In the genomic region with DNA sequence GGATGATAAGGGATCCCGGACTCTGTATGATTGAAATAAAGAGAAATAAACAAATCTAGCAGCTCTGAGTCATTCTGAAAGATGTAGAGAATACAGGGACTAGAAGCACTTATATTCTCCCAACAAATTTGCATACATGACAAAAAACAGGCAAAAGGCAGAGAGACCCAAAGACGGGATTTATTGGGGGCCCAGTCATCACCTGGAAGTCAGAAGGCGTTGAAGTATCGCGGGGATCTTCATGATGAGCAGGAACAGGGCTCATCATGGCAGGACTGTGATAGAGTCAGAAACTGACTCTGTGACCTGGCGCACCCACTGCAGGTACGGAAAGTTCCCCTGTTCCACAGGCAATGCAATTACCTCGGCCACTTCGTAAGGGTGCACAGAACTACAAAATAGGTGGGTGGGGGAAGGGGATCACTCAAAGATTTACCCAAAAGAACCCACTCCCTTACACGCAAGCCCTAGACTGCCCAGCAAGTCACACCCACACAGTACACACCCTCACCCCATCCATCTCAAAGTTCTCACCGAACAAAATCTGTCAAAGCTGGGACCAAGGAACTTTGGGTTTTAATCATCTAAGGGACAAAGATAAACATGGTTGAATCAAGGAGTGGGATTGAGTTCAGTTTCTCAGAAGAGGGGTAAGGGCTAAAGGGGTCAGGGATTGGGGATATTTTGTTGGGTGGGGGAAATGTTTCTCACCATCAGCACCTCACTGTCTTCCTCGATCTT, we compare ENCODE assay signal across 9 cellular contexts. TPM values are rescaled to one million over a fixed set of nuclear protein-coding genes. Genes with fewer than 3 reads are reported as not detected.
A peak's percentile ranks its signal among the peaks of the same experiment; 100 is the strongest.
DNase-seq lines count a peak whose midpoint lies in the region; ATAC-seq, FAIRE-seq and TF ChIP-seq lines count a peak whose summit lies in the region.
"Had no signal": no experiment of that assay in that cellular context is flagged by ENCODE, and none has a peak within 500 bp of the region (broad histone marks: within the 10 kb centered on the region; RNA-seq: fewer than 3 reads in every experiment).

No MANE protein-coding gene starts in this region.

- H3K36me3 ChIP-seq in GM06990 (ENCODE audit: control insufficient read depth, insufficient read depth, low read length) = peaks cover 12% of the 10 kb centered on the region
- peaks cover 42% of the 10 kb centered on the region for H3K36me3 ChIP-seq in OCI-LY7 (ENCODE audit: insufficient read depth, low read length)
- peaks cover 7 to 45% (median 29%) of the 10 kb centered on the region in 4 experiments; a peak in 7 of 8 replicates for H3K36me3 ChIP-seq in H1 (ENCODE audit: control insufficient read depth in 2 of 4, insufficient read depth in 4 of 4, low read length in 3 of 4)
- peaks cover 0 to 13% (median 7%) of the 10 kb centered on the region in 3 donors for H3K36me3 ChIP-seq in pancreas

- BruUV-seq in OCI-LY7 (replicated peaks; lab: Mats Ljungman, UMichigan) = TSS peak; percentile 91

- H2BK120ac ChIP-seq in H1 (replicated peaks; ENCODE audit: low read depth, low read length) = no peak overlapping the region

- no peaks in the 10 kb centered on the region for H3K9me2 ChIP-seq in OCI-LY7 (ENCODE audit: insufficient read depth, low read length)

- H3K18ac ChIP-seq in H1 (ENCODE audit: extremely low read depth, low read length) = no peak overlapping the region

- H2BK20ac ChIP-seq in H1 (ENCODE audit: low read length) = no peak overlapping the region

- ATAC-seq in pancreas (no peak), HG02852 (IDR thresholded peaks at IDR 0.05; ENCODE audit: unreplicated experiment) (no peak)

- H3K79me2 ChIP-seq in OCI-LY7 (ENCODE audit: insufficient read depth, low read depth, low read length) (peaks cover 22% of the 10 kb centered on the region; the same call in 1 of the 2 replicates), H1 (ENCODE audit: control insufficient read depth in 1 of 2, insufficient read depth in 2 of 2, low read length in 2 of 2) (peaks cover 16 to 43% of the 10 kb centered on the region in 2 experiments)

- intact Hi-C loops in OCI-LY7 (cut with micrococcal nuclease; ENCODE audit: unreplicated experiment) = loop anchor here (10.0 kb wide), 1 partner anchor 212 kb away; a partner anchor contains a TSS
- intact Hi-C loops in pancreas (cut with DNase I) = no loop called here

- no peak overlapping the region for H2BK5ac ChIP-seq in H1 (ENCODE audit: low read depth, low read length)

- no peak overlapping the region for H3K4ac ChIP-seq in H1 (replicated peaks; ENCODE audit: insufficient read length, low read depth, low read length)

- TF ChIP-seq EP300 in H1 (IDR thresholded peaks at IDR 0.05; ENCODE audit: borderline replicate concordance in 1 of 2, low read depth in 2 of 2, low read length in 2 of 2) = no peak

- H3K9ac ChIP-seq in H1 (replicated peaks in 1 of 4; ENCODE audit: extremely low read depth in 1 of 4, low read depth in 3 of 4, low read length in 3 of 4) = peak overlapping the region; percentile 51 to 89 (median 86); a peak in 6 of 7 replicates

- H3K4me3 ChIP-seq in GM06990 (replicated peaks; ENCODE audit: low read depth, low read length) = peak overlapping the region; percentile 81
- H3K4me3 ChIP-seq in OCI-LY7 (ENCODE audit: low read depth, low read length, poor library complexity, severe bottlenecking) = peak overlapping the region; percentile 77
- peak overlapping the region; percentile 75 to 99 (median 93) for H3K4me3 ChIP-seq in H1 (ENCODE audit: extremely low read depth in 1 of 4, insufficient read depth in 2 of 4, low read depth in 3 of 4, low read length in 4 of 4)
- H3K4me3 ChIP-seq in pancreas = peak overlapping the region; percentile 44 to 71 (median 54)

- H3K14ac ChIP-seq in H1 (ENCODE audit: insufficient read length) = no peak overlapping the region

- peaks cover 6% of the 10 kb centered on the region; the same call in 1 of the 2 replicates for H4K20me1 ChIP-seq in OCI-LY7 (ENCODE audit: insufficient read depth, low read length)
- H4K20me1 ChIP-seq in H1 (replicated peaks in 1 of 2; ENCODE audit: control insufficient read depth in 1 of 2, insufficient read depth in 2 of 2, low read length in 2 of 2) = peaks cover 4 to 17% of the 10 kb centered on the region in 2 experiments

- H3K23me2 ChIP-seq in H1 (ENCODE audit: low read depth, low read length) = peaks cover 22% of the 10 kb centered on the region

- WGBS in H1 (ENCODE audit: extremely low coverage in 1 of 2, insufficient coverage in 1 of 2, insufficient read length in 1 of 2, insufficient replicate concordance in 2 of 2, low coverage in 1 of 2, low lambda C conversion rate in 2 of 2, missing lambda C conversion rate in 1 of 2), 2 experiments = 72% methylated on average over 12 of the region's 12 CpGs; no CpG with 5 or more reads in 1 of the 2 experiments
- 38 to 57% methylated on average over 12 of the region's 12 CpGs for WGBS in pancreas, 2 donors

- peaks cover 10% of the 10 kb centered on the region; the same call in 1 of the 2 replicates for H3K79me1 ChIP-seq in H1 (ENCODE audit: low read depth, low read length)

- H4K8ac ChIP-seq in H1 (ENCODE audit: extremely low read depth, insufficient read depth, low read length) = 0 out of 2 replicates have a peak overlapping the region, but pooled peaks have one; percentile 45

- no peak overlapping the region for H3K23ac ChIP-seq in H1 (ENCODE audit: insufficient read length)

- POLR2A ChIA-PET in OCI-LY7 (lab: Charles Lee) (interaction anchor here (0.6 to 1.1 kb wide), 2 partner anchors 42 to 84 kb away, joined by 3 read pairs; no protein-coding TSS in a partner anchor), H1 (lab: Charles Lee; ENCODE audit: partially characterized antibody) (interaction anchor here (1.5 to 4.4 kb wide), 8 partner anchors 9 to 140 kb away, joined by 3 to 82 read pairs (median 8); a partner anchor contains a TSS)

- no peak overlapping the region for H4K5ac ChIP-seq in H1 (ENCODE audit: insufficient read length, low read depth, low read length)

- H3K4me2 ChIP-seq in OCI-LY7 (ENCODE audit: low read length) (peak overlapping the region; percentile 98), H1 (ENCODE audit: insufficient read depth in 1 of 2, low read depth in 2 of 2, low read length in 2 of 2) (peak overlapping the region; percentile 89 to 93)

- H2AFZ ChIP-seq in OCI-LY7 (ENCODE audit: low read length) = no peak overlapping the region
- no peak overlapping the region for H2AFZ ChIP-seq in H1 (ENCODE audit: low read length)

- H3K9me3 ChIP-seq in OCI-LY7 (ENCODE audit: low read length) (no peaks in the 10 kb centered on the region), H1 (ENCODE audit: insufficient read depth in 2 of 2, low read depth in 1 of 2, low read length in 1 of 2) (no peaks in the 10 kb centered on the region), pancreas (no peaks in the 10 kb centered on the region)

- no peak overlapping the region for H4K91ac ChIP-seq in H1 (replicated peaks; ENCODE audit: insufficient read length, low read length)

- H3K27ac ChIP-seq in OCI-LY7 (ENCODE audit: low read depth, low read length, poor library complexity, severe bottlenecking) (peak overlapping the region; percentile 52), H1 (ENCODE audit: low read depth, low read length) (peak overlapping the region; percentile 79), pancreas (peak overlapping the region in 1 of 4 donors; percentile 95)

- H3K27me3 ChIP-seq in GM06990 (replicated peaks; ENCODE audit: control insufficient read depth, insufficient read depth, low read length) = no peaks in the 10 kb centered on the region
- no peaks in the 10 kb centered on the region for H3K27me3 ChIP-seq in H1 (replicated peaks in 1 of 4; ENCODE audit: control insufficient read depth in 3 of 4, extremely low read depth in 1 of 4, insufficient read depth in 3 of 4, low read length in 3 of 4)
- no peaks in the 10 kb centered on the region for H3K27me3 ChIP-seq in pancreas

- H3K56ac ChIP-seq in H1 (replicated peaks; ENCODE audit: insufficient read length, low read depth, low read length) = no peak overlapping the region

- no peak overlapping the region for H2BK15ac ChIP-seq in H1 (ENCODE audit: low read length)

- no peak for TF ChIP-seq RAD21 in H1 (IDR thresholded peaks at IDR 0.05 in 1 of 2, conservative IDR thresholded peaks at IDR 0.05 in 1 of 2; ENCODE audit: low read depth in 2 of 2, low read length in 2 of 2)

- CTCF ChIA-PET in OCI-LY7 (lab: Charles Lee; ENCODE audit: unreplicated experiment) = no interaction called here
- CTCF ChIA-PET in H1 (lab: Charles Lee; ENCODE audit: partially characterized antibody) = interaction anchor here (1.1 to 5.7 kb wide), 5 partner anchors 8 to 119 kb away, joined by 3 to 37 read pairs (median 4); no protein-coding TSS in a partner anchor

- TF ChIP-seq POLR2A in H1 (IDR thresholded peaks at IDR 0.05; ENCODE audit: control extremely low read depth in 1 of 2, low read depth in 2 of 2, low read length in 2 of 2) = no peak

- TF ChIP-seq CTCF in GM06990 (IDR thresholded peaks at IDR 0.05; ENCODE audit: insufficient read depth, low read length, poor library complexity, severe bottlenecking) = no peak
- TF ChIP-seq CTCF in OCI-LY7 (conservative IDR thresholded peaks at IDR 0.05; ENCODE audit: low read length) = no peak
- no peak for TF ChIP-seq CTCF in H1 (IDR thresholded peaks at IDR 0.05; ENCODE audit: control extremely low read depth in 1 of 3, insufficient read depth in 1 of 3, low read depth in 1 of 3, low read length in 3 of 3)
- TF ChIP-seq CTCF in pancreas (IDR thresholded peaks at IDR 0.05) = no peak

- H2BK12ac ChIP-seq in H1 (ENCODE audit: low read depth, low read length) = no peak overlapping the region

- no peak overlapping the region for H2AK5ac ChIP-seq in H1 (ENCODE audit: low read depth, low read length)

- no peak for FAIRE-seq in H1 (lab: Jason Lieb, UNC)
- no peak for FAIRE-seq in pancreas (lab: Jason Lieb, UNC)
- no peak for FAIRE-seq in HTR-8/SVneo (lab: Jason Lieb, UNC)

- DNase-seq in GM06990 (ENCODE audit: extremely low read depth, insufficient read length) (peak; percentile 72), OCI-LY7 (ENCODE audit: low spot score) (no peak), H1 (ENCODE audit: low read depth in 1 of 2, low spot score in 2 of 2) (no peak), pancreas (no peak), 8988T (no peak), NCI-H82 (lab: John Stamatoyannopoulos, UW) (no peak), HTR-8/SVneo (ENCODE audit: insufficient read length, low spot score) (no peak)
- DNase-seq: NCI-H345 had no signal

- H3K4me1 ChIP-seq in OCI-LY7 (ENCODE audit: insufficient read depth, low read length, poor library complexity, severe bottlenecking) (peaks cover 66% of the 10 kb centered on the region), H1 (replicated peaks in 1 of 4; ENCODE audit: control insufficient read depth in 3 of 4, insufficient read depth in 4 of 4, low read length in 3 of 4) (peaks cover 8 to 34% (median 15%) of the 10 kb centered on the region in 4 experiments), pancreas (peaks cover 0 to 27% (median 4%) of the 10 kb centered on the region in 3 donors)

RNA-seq across cellular contexts. Expression of a gene that starts 1.4 kb away (rescaled TPM):
- total RNA-seq in OCI-LY7 (2014; rRNA removed; shearing (Covaris generic)) = 147 and 164 TPM in 2 replicates
- total RNA-seq in OCI-LY7 (2022) (165 and 175 TPM in 2 replicates), pancreas (10 to 100 TPM; 65.0 to 99.6 (median 78.1) TPM)
- 297 and 315 TPM in 2 replicates for total RNA-seq in H1 (2021; fragmentation: NEBNext Ultra II Directional; extraction: Animal tissue kit (Norgen Biotek cat#: 25700))
- polyA plus RNA-seq in H1 (2011; rRNA removed) (460 and 671 TPM in 2 replicates), pancreas (100 to 1,000 TPM in 1 of 2 donors, 10 to 100 TPM in 1; 96.7 to 204 TPM)
- polyA plus RNA-seq in H1 (2011; cell fraction: cytosol; rRNA removed) = 337 TPM
- polyA plus RNA-seq in H1 (2011; cell fraction: nucleus; rRNA removed) = 468 TPM
- 398 to 459 TPM (median 420 TPM) in 4 replicates for polyA plus RNA-seq in H1 (2012, experiment 1 of 2)
- 679 TPM for polyA plus RNA-seq in H1 (2012, experiment 2 of 2)
- 486 TPM for polyA plus RNA-seq in H1 (2013, experiment 1 of 2)
- polyA plus RNA-seq in H1 (2013, experiment 2 of 2) = 464 TPM
- 124 and 127 TPM in 2 replicates for polyA minus RNA-seq in H1 (2011; rRNA and poly(A)+ RNA removed)
- polyA minus RNA-seq in H1 (2011; cell fraction: cytosol; rRNA and poly(A)+ RNA removed) = 103 TPM
- polyA minus RNA-seq in H1 (2011; cell fraction: nucleus; rRNA and poly(A)+ RNA removed) = 92.0 TPM

RNA-seq across cellular contexts. Expression of a gene that starts 3.3 kb away (rescaled TPM):
- total RNA-seq in OCI-LY7 (2014; rRNA removed; shearing (Covaris generic)) = 5.4 and 5.6 TPM in 2 replicates
- 30.7 and 32.3 TPM in 2 replicates for total RNA-seq in OCI-LY7 (2022)
- 101 and 109 TPM in 2 replicates for total RNA-seq in H1 (2021; fragmentation: NEBNext Ultra II Directional; extraction: Animal tissue kit (Norgen Biotek cat#: 25700))
- 31.0 and 66.9 TPM in 2 replicates for polyA plus RNA-seq in H1 (2011; rRNA removed)
- polyA plus RNA-seq in H1 (2011; cell fraction: cytosol; rRNA removed) = 35.6 TPM
- 445 TPM for polyA plus RNA-seq in H1 (2011; cell fraction: nucleus; rRNA removed)
- polyA plus RNA-seq in H1 (2012, experiment 1 of 2) = 130 to 242 TPM (median 155 TPM) in 4 replicates
- 34.0 TPM for polyA plus RNA-seq in H1 (2012, experiment 2 of 2)
- 54.0 TPM for polyA plus RNA-seq in H1 (2013, experiment 1 of 2)
- 61.4 TPM for polyA plus RNA-seq in H1 (2013, experiment 2 of 2)
- polyA minus RNA-seq in H1 (2011; rRNA and poly(A)+ RNA removed) = 34.2 and 41.9 TPM in 2 replicates
- polyA minus RNA-seq in H1 (2011; cell fraction: cytosol; rRNA and poly(A)+ RNA removed) = 25.0 TPM
- polyA minus RNA-seq in H1 (2011; cell fraction: nucleus; rRNA and poly(A)+ RNA removed) = 79.5 TPM
- total RNA-seq in pancreas = 10 to 100 TPM in 1 of 6 donors, 1 to 10 TPM in 5; 4.6 to 11.0 (median 5.6) TPM
- 10 to 100 TPM in 1 of 2 donors, 1 to 10 TPM in 1; 8.3 to 16.4 TPM for polyA plus RNA-seq in pancreas

RNA-seq across cellular contexts. Expression of a gene that starts 5.7 kb away (rescaled TPM):
- 19.9 and 21.4 TPM in 2 replicates for total RNA-seq in OCI-LY7 (2014; rRNA removed; shearing (Covaris generic))
- total RNA-seq in OCI-LY7 (2022) (30.2 and 35.0 TPM in 2 replicates), pancreas (10 to 100 TPM; 28.5 to 68.0 (median 47.2) TPM)
- 45.4 and 47.3 TPM in 2 replicates for total RNA-seq in H1 (2021; fragmentation: NEBNext Ultra II Directional; extraction: Animal tissue kit (Norgen Biotek cat#: 25700))
- polyA plus RNA-seq in H1 (2011; rRNA removed) (78.6 and 109 TPM in 2 replicates), pancreas (100 to 1,000 TPM; 143 to 192 TPM)
- 65.5 TPM for polyA plus RNA-seq in H1 (2011; cell fraction: cytosol; rRNA removed)
- polyA plus RNA-seq in H1 (2011; cell fraction: nucleus; rRNA removed) = 507 TPM
- 56.3 to 75.9 TPM (median 63.4 TPM) in 4 replicates for polyA plus RNA-seq in H1 (2012, experiment 1 of 2)
- polyA plus RNA-seq in H1 (2012, experiment 2 of 2) = 55.0 TPM
- polyA plus RNA-seq in H1 (2013, experiment 1 of 2) = 46.2 TPM
- 40.2 TPM for polyA plus RNA-seq in H1 (2013, experiment 2 of 2)
- 17.8 and 27.1 TPM in 2 replicates for polyA minus RNA-seq in H1 (2011; rRNA and poly(A)+ RNA removed)
- polyA minus RNA-seq in H1 (2011; cell fraction: cytosol; rRNA and poly(A)+ RNA removed) = 11.4 TPM
- 27.5 TPM for polyA minus RNA-seq in H1 (2011; cell fraction: nucleus; rRNA and poly(A)+ RNA removed)

RNA-seq across cellular contexts. Expression of a gene that starts 24.9 kb away (rescaled TPM):
- 133 and 138 TPM in 2 replicates for total RNA-seq in OCI-LY7 (2014; rRNA removed; shearing (Covaris generic))
- 167 and 176 TPM in 2 replicates for total RNA-seq in OCI-LY7 (2022)
- total RNA-seq in H1 (2021; fragmentation: NEBNext Ultra II Directional; extraction: Animal tissue kit (Norgen Biotek cat#: 25700)) = 64.3 and 69.3 TPM in 2 replicates
- polyA plus RNA-seq in H1 (2011; rRNA removed) = 46.6 and 60.9 TPM in 2 replicates
- 68.7 TPM for polyA plus RNA-seq in H1 (2011; cell fraction: cytosol; rRNA removed)
- polyA plus RNA-seq in H1 (2011; cell fraction: nucleus; rRNA removed) = 85.7 TPM
- 57.7 to 66.0 TPM (median 62.9 TPM) in 4 replicates for polyA plus RNA-seq in H1 (2012, experiment 1 of 2)
- 42.3 TPM for polyA plus RNA-seq in H1 (2012, experiment 2 of 2)
- 45.5 TPM for polyA plus RNA-seq in H1 (2013, experiment 1 of 2)
- 44.5 TPM for polyA plus RNA-seq in H1 (2013, experiment 2 of 2)
- 47.9 and 58.8 TPM in 2 replicates for polyA minus RNA-seq in H1 (2011; rRNA and poly(A)+ RNA removed)
- 40.5 TPM for polyA minus RNA-seq in H1 (2011; cell fraction: cytosol; rRNA and poly(A)+ RNA removed)
- 41.0 TPM for polyA minus RNA-seq in H1 (2011; cell fraction: nucleus; rRNA and poly(A)+ RNA removed)
- total RNA-seq in pancreas = 1 to 10 TPM in 1 of 6 donors, under 1 TPM in 5; 0.14 to 1.5 (median 0.52) TPM
- polyA plus RNA-seq in pancreas = under 1 TPM; 0.19 to 0.42 TPM

RNA-seq across cellular contexts. Expression of a gene that starts 37.8 kb away (rescaled TPM):
- 7.7 and 11.2 TPM in 2 replicates for total RNA-seq in OCI-LY7 (2014; rRNA removed; shearing (Covaris generic))
- total RNA-seq in OCI-LY7 (2022) (6.8 and 7.3 TPM in 2 replicates), pancreas (1 to 10 TPM; 1.7 to 4.7 (median 3.6) TPM)
- total RNA-seq in H1 (2021; fragmentation: NEBNext Ultra II Directional; extraction: Animal tissue kit (Norgen Biotek cat#: 25700)) = 20.2 and 25.0 TPM in 2 replicates
- polyA plus RNA-seq in H1 (2011; rRNA removed) (15.1 and 16.9 TPM in 2 replicates), pancreas (1 to 10 TPM; 1.7 to 3.6 TPM)
- polyA plus RNA-seq in H1 (2011; cell fraction: cytosol; rRNA removed) = 17.9 TPM
- 54.7 TPM for polyA plus RNA-seq in H1 (2011; cell fraction: nucleus; rRNA removed)
- 28.1 to 36.7 TPM (median 31.7 TPM) in 4 replicates for polyA plus RNA-seq in H1 (2012, experiment 1 of 2)
- 23.3 TPM for polyA plus RNA-seq in H1 (2012, experiment 2 of 2)
- polyA plus RNA-seq in H1 (2013, experiment 1 of 2) = 12.5 TPM
- polyA plus RNA-seq in H1 (2013, experiment 2 of 2) = 13.7 TPM
- 24.1 and 24.3 TPM in 2 replicates for polyA minus RNA-seq in H1 (2011; rRNA and poly(A)+ RNA removed)
- polyA minus RNA-seq in H1 (2011; cell fraction: cytosol; rRNA and poly(A)+ RNA removed) = 17.0 TPM
- polyA minus RNA-seq in H1 (2011; cell fraction: nucleus; rRNA and poly(A)+ RNA removed) = 9.4 TPM
